ENCODE assay signal across 28 cellular contexts in genomic region chr15:25772500-25772899, GRCh38.
DNase-seq lines count a peak whose midpoint lies in the region; ATAC-seq, FAIRE-seq and TF ChIP-seq lines count a peak whose summit lies in the region.
"Had no signal": no experiment of that assay in that cellular context is flagged by ENCODE, and none has a peak within 500 bp of the region (broad histone marks: within the 10 kb centered on the region; RNA-seq: fewer than 3 reads in every experiment).

No MANE protein-coding gene starts in this region.

- H3K4me3 ChIP-seq in IMR-90 (ENCODE audit: insufficient read depth, low read depth, low read length) (no peak overlapping the region), H1 (ENCODE audit: extremely low read depth in 1 of 4, insufficient read depth in 2 of 4, low read depth in 3 of 4, low read length in 4 of 4) (no peak overlapping the region), osteoblast (ENCODE audit: insufficient read depth, low read length) (no peak overlapping the region), mammary epithelial cell (replicated peaks in 1 of 3; ENCODE audit: insufficient read depth in 1 of 3, low read depth in 2 of 3, low read length in 3 of 3) (no peak overlapping the region), thyroid gland (replicated peaks in 1 of 3) (no peak overlapping the region)
- H3K4me3 ChIP-seq: SJCRH30 had no signal

- H4K91ac ChIP-seq in IMR-90 (ENCODE audit: insufficient read depth, low read depth, low read length) (peak overlapping the region; percentile 21; the same call in 1 of the 2 replicates), H1 (replicated peaks; ENCODE audit: insufficient read length, low read length) (no peak overlapping the region)

- TF ChIP-seq CTCF in IMR-90 (conservative IDR thresholded peaks at IDR 0.05; ENCODE audit: low read depth, low read length) (no peak), H1 (IDR thresholded peaks at IDR 0.05; ENCODE audit: control extremely low read depth in 1 of 3, insufficient read depth in 1 of 3, low read depth in 1 of 3, low read length in 3 of 3) (no peak), osteoblast (IDR thresholded peaks at IDR 0.05; ENCODE audit: extremely low read depth, low read depth, low read length) (no peak), mammary epithelial cell (conservative IDR thresholded peaks at IDR 0.05 in 1 of 2, IDR thresholded peaks at IDR 0.05 in 1 of 2; ENCODE audit: extremely low read depth in 1 of 2, insufficient read depth in 1 of 2, low read depth in 1 of 2, low read length in 2 of 2) (no peak), thyroid gland (IDR thresholded peaks at IDR 0.05) (no peak)

- H2BK15ac ChIP-seq in IMR-90 (ENCODE audit: low read depth, low read length) (no peak overlapping the region), H1 (ENCODE audit: low read length) (no peak overlapping the region)

- intact Hi-C loops in IMR-90 (cut with micrococcal nuclease): loop anchor here (10.0 kb wide), 2 partner anchors 78 to 312 kb away; no protein-coding TSS in a partner anchor
- intact Hi-C loops in mammary epithelial cell (cut with micrococcal nuclease): no loop called here
- intact Hi-C loops in thyroid gland (cut with DNase I): no loop called here

- no peak overlapping the region for H2BK120ac ChIP-seq in IMR-90 (ENCODE audit: low read depth, low read length)
- H2BK120ac ChIP-seq in H1 (replicated peaks; ENCODE audit: low read depth, low read length): no peak overlapping the region

- peaks cover 10% of the 10 kb centered on the region for H3K4me1 Mint-ChIP-seq in activated CD8-positive, alpha-beta memory T cell treated with anti-CD3 and anti-CD28 coated beads, Interleukin-2, amount 10 ng/mL, durations not matched to agents 7 days and 5 days

- DNase-seq in activated CD8-positive, alpha-beta memory T cell treated with anti-CD3 and anti-CD28 coated beads for 24 hours: peak; percentile 26
- DNase-seq in activated CD8-positive, alpha-beta memory T cell treated with anti-CD3 and anti-CD28 coated beads, Interleukin-2, amount 10 ng/mL, durations not matched to agents 7 days and 5 days: no peak
- DNase-seq in IMR-90 (no peak), H1 (ENCODE audit: low read depth in 1 of 2, low spot score in 2 of 2) (peak in 1 of 2 experiments; percentile 20), osteoblast (ENCODE audit: insufficient read length, low spot score, missing footprints) (peak; percentile 17), mammary epithelial cell (no peak), thyroid gland (no peak)
- DNase-seq: 8988T; ACHN; BE2C; CD4-positive, CD25-positive, alpha-beta regulatory T cell; DMS153; DND-41; GOT3; HCEC 1CT; Karpas-422; NCI-H1105; NCI-H146; NCI-H2029; NCI-H446; NCI-H524 treated with DMSO at 0.1 percent for 48 hours; NCI-H774; SJCRH30 had no signal

- H3K9me3 ChIP-seq in IMR-90 (ENCODE audit: control insufficient read depth, insufficient read depth, low read length) (no peaks in the 10 kb centered on the region), H1 (ENCODE audit: insufficient read depth in 2 of 2, low read depth in 1 of 2, low read length in 1 of 2) (no peaks in the 10 kb centered on the region), osteoblast (ENCODE audit: low read depth, low read length) (no peaks in the 10 kb centered on the region), mammary epithelial cell (replicated peaks; ENCODE audit: insufficient read depth, low read length) (peaks cover 59% of the 10 kb centered on the region), thyroid gland (no peaks in the 10 kb centered on the region)
- H3K9me3 ChIP-seq: BE2C, SJCRH30 had no signal

- TF ChIP-seq EP300 in H1 (IDR thresholded peaks at IDR 0.05; ENCODE audit: borderline replicate concordance in 1 of 2, low read depth in 2 of 2, low read length in 2 of 2): no peak

- no peak overlapping the region for H2AK9ac ChIP-seq in IMR-90 (replicated peaks; ENCODE audit: low read depth, low read length, poor library complexity)

- no peak overlapping the region for H3K27ac Mint-ChIP-seq in activated CD8-positive, alpha-beta memory T cell treated with anti-CD3 and anti-CD28 coated beads, Interleukin-2, amount 10 ng/mL, durations not matched to agents 7 days and 5 days

- H2BK12ac ChIP-seq in H1 (ENCODE audit: low read depth, low read length): no peak overlapping the region

- POLR2A ChIA-PET in IMR-90 (lab: Charles Lee; ENCODE audit: unreplicated experiment): no interaction called here
- POLR2A ChIA-PET in H1 (lab: Charles Lee; ENCODE audit: partially characterized antibody): no interaction called here

- peaks cover 23 to 64% of the 10 kb centered on the region in 2 experiments for H3K79me1 ChIP-seq in IMR-90 (ENCODE audit: low read depth in 1 of 2, low read length in 2 of 2)
- no peaks in the 10 kb centered on the region for H3K79me1 ChIP-seq in H1 (ENCODE audit: low read depth, low read length)

- H3K9ac ChIP-seq in IMR-90 (ENCODE audit: low read depth, low read length) (no peak overlapping the region), H1 (replicated peaks in 1 of 4; ENCODE audit: extremely low read depth in 1 of 4, low read depth in 3 of 4, low read length in 3 of 4) (no peak overlapping the region), mammary epithelial cell (ENCODE audit: insufficient read depth, low read length) (no peak overlapping the region)

- no TSS peak for BruUV-seq in IMR-90 (replicated peaks; lab: Mats Ljungman, UMichigan)
- BruUV-seq in mammary epithelial cell (replicated peaks; lab: Mats Ljungman, UMichigan): no TSS peak

- H2AK5ac ChIP-seq in IMR-90 (ENCODE audit: low read depth, low read length) (no peak overlapping the region), H1 (ENCODE audit: low read depth, low read length) (no peak overlapping the region)

- no peaks in the 10 kb centered on the region for H3K27me3 Mint-ChIP-seq in activated CD8-positive, alpha-beta memory T cell treated with anti-CD3 and anti-CD28 coated beads, Interleukin-2, amount 10 ng/mL, durations not matched to agents 7 days and 5 days
- H3K27me3 Mint-ChIP-seq: CD4-positive, CD25-positive, alpha-beta regulatory T cell had no signal

- no peaks in the 10 kb centered on the region for H3K9me3 Mint-ChIP-seq in activated CD8-positive, alpha-beta memory T cell treated with anti-CD3 and anti-CD28 coated beads, Interleukin-2, amount 10 ng/mL, durations not matched to agents 7 days and 5 days (ENCODE audit: low read depth)
- H3K9me3 Mint-ChIP-seq: CD4-positive, CD25-positive, alpha-beta regulatory T cell had no signal

- in situ Hi-C loops in IMR-90 (cut with MboI; ENCODE audit: low sequenced_read_pairs) (no loop called here), mammary epithelial cell (cut with MboI; ENCODE audit: low sequenced_read_pairs in 2 of 2) (no loop called here)

- H3K9me1 ChIP-seq in IMR-90 (ENCODE audit: insufficient read depth, low read length): peaks cover 29% of the 10 kb centered on the region

- H3K4ac ChIP-seq in IMR-90 (ENCODE audit: low read depth, low read length) (no peak overlapping the region), H1 (replicated peaks; ENCODE audit: insufficient read length, low read depth, low read length) (no peak overlapping the region)

- H4K8ac ChIP-seq in IMR-90 (ENCODE audit: low read depth in 2 of 2, low read length in 2 of 2) (no peak overlapping the region), H1 (ENCODE audit: extremely low read depth, insufficient read depth, low read length) (no peak overlapping the region)

- H3K79me2 ChIP-seq in H1 (ENCODE audit: control insufficient read depth in 1 of 2, insufficient read depth in 2 of 2, low read length in 2 of 2): no peaks in the 10 kb centered on the region
- H3K79me2 ChIP-seq in osteoblast (ENCODE audit: insufficient read depth, low read length): peaks cover 35% of the 10 kb centered on the region
- H3K79me2 ChIP-seq in mammary epithelial cell (ENCODE audit: insufficient read depth, low read length): no peaks in the 10 kb centered on the region

- H3K14ac ChIP-seq in IMR-90 (replicated peaks; ENCODE audit: low read depth, low read length) (no peak overlapping the region), H1 (ENCODE audit: insufficient read length) (no peak overlapping the region)

- H3K36me3 Mint-ChIP-seq in activated CD8-positive, alpha-beta memory T cell treated with anti-CD3 and anti-CD28 coated beads, Interleukin-2, amount 10 ng/mL, durations not matched to agents 7 days and 5 days: peaks cover 2% of the 10 kb centered on the region
- H3K36me3 Mint-ChIP-seq: CD4-positive, CD25-positive, alpha-beta regulatory T cell had no signal

- no peaks in the 10 kb centered on the region; the same call in 1 of the 2 replicates for H4K20me1 ChIP-seq in IMR-90 (ENCODE audit: insufficient read depth, low read length)
- no peaks in the 10 kb centered on the region for H4K20me1 ChIP-seq in H1 (replicated peaks in 1 of 2; ENCODE audit: control insufficient read depth in 1 of 2, insufficient read depth in 2 of 2, low read length in 2 of 2)
- H4K20me1 ChIP-seq in osteoblast (ENCODE audit: insufficient read depth, low read length): peaks cover 3% of the 10 kb centered on the region
- H4K20me1 ChIP-seq in mammary epithelial cell (ENCODE audit: insufficient read depth, low read length): no peaks in the 10 kb centered on the region

- 0 out of 2 replicates have a peak, but pooled peaks cover 2% of the 10 kb centered on the region for H3K23me2 ChIP-seq in H1 (ENCODE audit: low read depth, low read length)

- H2BK5ac ChIP-seq in IMR-90 (ENCODE audit: low read depth, low read length, poor library complexity, severe bottlenecking) (no peak overlapping the region), H1 (ENCODE audit: low read depth, low read length) (no peak overlapping the region)

- no peak overlapping the region for H4K5ac ChIP-seq in IMR-90 (ENCODE audit: low read depth, low read length)
- H4K5ac ChIP-seq in H1 (ENCODE audit: insufficient read length, low read depth, low read length): no peak overlapping the region

- no peaks in the 10 kb centered on the region for H3K36me3 ChIP-seq in IMR-90 (ENCODE audit: control insufficient read depth, insufficient read depth, low read length)
- no peaks in the 10 kb centered on the region for H3K36me3 ChIP-seq in H1 (ENCODE audit: control insufficient read depth in 2 of 4, insufficient read depth in 4 of 4, low read length in 3 of 4)
- no peaks in the 10 kb centered on the region for H3K36me3 ChIP-seq in osteoblast (ENCODE audit: insufficient read depth, low read length)
- H3K36me3 ChIP-seq in mammary epithelial cell (ENCODE audit: insufficient read depth, low read length): no peaks in the 10 kb centered on the region
- no peaks in the 10 kb centered on the region for H3K36me3 ChIP-seq in thyroid gland
- H3K36me3 ChIP-seq: BE2C, SJCRH30 had no signal

- H3K18ac ChIP-seq in IMR-90 (ENCODE audit: low read depth, low read length) (no peak overlapping the region), H1 (ENCODE audit: extremely low read depth, low read length) (no peak overlapping the region)

- H3K4me2 ChIP-seq in IMR-90 (ENCODE audit: low read depth, low read length) (no peak overlapping the region), H1 (ENCODE audit: insufficient read depth in 1 of 2, low read depth in 2 of 2, low read length in 2 of 2) (no peak overlapping the region), osteoblast (ENCODE audit: insufficient read depth, low read length) (no peak overlapping the region), mammary epithelial cell (ENCODE audit: insufficient read depth, low read depth, low read length) (no peak overlapping the region)

- no peak for TF ChIP-seq POLR2A in IMR-90 (IDR thresholded peaks at IDR 0.05; ENCODE audit: low read depth, low read length)
- TF ChIP-seq POLR2A in H1 (IDR thresholded peaks at IDR 0.05; ENCODE audit: control extremely low read depth in 1 of 2, low read depth in 2 of 2, low read length in 2 of 2): no peak
- TF ChIP-seq POLR2A in thyroid gland (IDR thresholded peaks at IDR 0.05): no peak

- CTCF ChIA-PET in activated CD8-positive, alpha-beta memory T cell treated with anti-CD3 and anti-CD28 coated beads, Interleukin-2, amount 10 ng/mL, durations not matched to agents 7 days and 5 days (lab: Charles Lee): no interaction called here
- CTCF ChIA-PET in IMR-90 (lab: Yijun Ruan, JAX): interaction anchor here (1.5 kb wide), 1 partner anchor 12 kb away, joined by 4 read pairs; no protein-coding TSS in a partner anchor
- CTCF ChIA-PET in H1 (lab: Charles Lee; ENCODE audit: partially characterized antibody): interaction anchor here (1.3 to 3.1 kb wide), 2 partner anchors 11 to 161 kb away, joined by 3 to 11 read pairs; no protein-coding TSS in a partner anchor
- CTCF ChIA-PET in mammary epithelial cell (lab: Charles Lee; ENCODE audit: low non-redundant PET): no interaction called here

- FAIRE-seq in H1 (lab: Jason Lieb, UNC): no peak
- FAIRE-seq: GM12892, GM18507, RCC 7860 had no signal

- H2BK20ac ChIP-seq in IMR-90 (ENCODE audit: low read depth, low read length) (no peak overlapping the region), H1 (ENCODE audit: low read length) (0 out of 2 replicates have a peak overlapping the region, but pooled peaks have one; percentile 32)

- ATAC-seq in activated CD8-positive, alpha-beta memory T cell treated with anti-CD3 and anti-CD28 coated beads, Interleukin-2, amount 10 ng/mL, durations not matched to agents 7 days and 5 days: no peak
- ATAC-seq in IMR-90 (ENCODE audit: low read depth) (no peak), GM21526 (IDR thresholded peaks at IDR 0.05; ENCODE audit: low FRiP score, unreplicated experiment) (no peak)
- ATAC-seq: SK-N-SH treated with all-trans-retinoic acid at 6 μM for 48 hours had no signal

- no peak overlapping the region for H3K27ac ChIP-seq in IMR-90 (ENCODE audit: insufficient read depth, low read length)
- no peak overlapping the region for H3K27ac ChIP-seq in H1 (ENCODE audit: low read depth, low read length)
- no peak overlapping the region for H3K27ac ChIP-seq in osteoblast (ENCODE audit: low read depth, low read length)
- H3K27ac ChIP-seq in mammary epithelial cell (ENCODE audit: insufficient read depth, low read depth, low read length): no peak overlapping the region
- H3K27ac ChIP-seq in thyroid gland: no peak overlapping the region
- H3K27ac ChIP-seq: SJCRH30 had no signal

- no peak for TF ChIP-seq RAD21 in IMR-90 (IDR thresholded peaks at IDR 0.05; ENCODE audit: low read length)
- no peak for TF ChIP-seq RAD21 in H1 (IDR thresholded peaks at IDR 0.05 in 1 of 2, conservative IDR thresholded peaks at IDR 0.05 in 1 of 2; ENCODE audit: low read depth in 2 of 2, low read length in 2 of 2)

- WGBS in IMR-90 (ENCODE audit: extremely low coverage in 2 of 2, insufficient read length in 1 of 2), 2 experiments: 90% methylated on average over 4 of the region's 8 CpGs; no CpG with 5 or more reads in 1 of the 2 experiments
- WGBS in H1 (ENCODE audit: extremely low coverage in 1 of 2, insufficient coverage in 1 of 2, insufficient read length in 1 of 2, insufficient replicate concordance in 2 of 2, low coverage in 1 of 2, low lambda C conversion rate in 2 of 2, missing lambda C conversion rate in 1 of 2), 2 experiments: 97% methylated on average over 8 of the region's 8 CpGs; no CpG with 5 or more reads in 1 of the 2 experiments
- WGBS in mammary epithelial cell (ENCODE audit: low coverage, missing lambda C conversion rate): 87% methylated on average over 7 of the region's 8 CpGs
- WGBS in thyroid gland, 2 donors: 89 to 94% methylated on average over 8 of the region's 8 CpGs

- H3K4me3 Mint-ChIP-seq in activated CD8-positive, alpha-beta memory T cell treated with anti-CD3 and anti-CD28 coated beads, Interleukin-2, amount 10 ng/mL, durations not matched to agents 7 days and 5 days: no peak overlapping the region
- H3K4me3 Mint-ChIP-seq: CD4-positive, CD25-positive, alpha-beta regulatory T cell had no signal

- H3K27me3 ChIP-seq in IMR-90 (ENCODE audit: control insufficient read depth, insufficient read depth, low read length) (no peaks in the 10 kb centered on the region), H1 (replicated peaks in 1 of 4; ENCODE audit: control insufficient read depth in 3 of 4, extremely low read depth in 1 of 4, insufficient read depth in 3 of 4, low read length in 3 of 4) (no peaks in the 10 kb centered on the region), osteoblast (ENCODE audit: insufficient read depth, low read length) (no peaks in the 10 kb centered on the region), mammary epithelial cell (ENCODE audit: insufficient read depth, low read length) (no peaks in the 10 kb centered on the region), thyroid gland (no peaks in the 10 kb centered on the region)
- H3K27me3 ChIP-seq: BE2C, SJCRH30 had no signal

- H3K4me1 ChIP-seq in IMR-90 (ENCODE audit: control insufficient read depth, insufficient read depth, low read length) (peaks cover 6% of the 10 kb centered on the region), H1 (replicated peaks in 1 of 4; ENCODE audit: control insufficient read depth in 3 of 4, insufficient read depth in 4 of 4, low read length in 3 of 4) (peaks cover 0 to 8% (median 6%) of the 10 kb centered on the region in 4 experiments; a peak in 4 of 7 replicates), osteoblast (ENCODE audit: insufficient read depth, low read length) (peaks cover 26% of the 10 kb centered on the region), mammary epithelial cell (ENCODE audit: insufficient read depth, low read length) (no peaks in the 10 kb centered on the region), thyroid gland (no peaks in the 10 kb centered on the region)
- H3K4me1 ChIP-seq: BE2C had no signal

- H3K23ac ChIP-seq in IMR-90 (ENCODE audit: low read depth, low read length) (no peak overlapping the region), H1 (ENCODE audit: insufficient read length) (no peak overlapping the region)

- dilution Hi-C loops in IMR-90 (cut with HindIII; ENCODE audit: low sequenced_read_pairs, unreplicated experiment) (no loop called here), mammary epithelial cell (cut with HindIII; ENCODE audit: low sequenced_read_pairs) (no loop called here)

- H2AFZ ChIP-seq in IMR-90 (replicated peaks; ENCODE audit: low read length, poor library complexity) (no peak overlapping the region), H1 (ENCODE audit: low read length) (no peak overlapping the region), osteoblast (ENCODE audit: low read length) (no peak overlapping the region), mammary epithelial cell (ENCODE audit: low read depth, low read length) (no peak overlapping the region)

- no peak overlapping the region for H3K56ac ChIP-seq in IMR-90 (ENCODE audit: extremely low read depth, insufficient read depth, low read length)
- no peak overlapping the region for H3K56ac ChIP-seq in H1 (replicated peaks; ENCODE audit: insufficient read length, low read depth, low read length)

Comparison
In these comparisons a context has a peak if more than half of its experiments do, and no peak if none do; other contexts are left out.
1. DNase-seq: peak in activated CD8-positive, alpha-beta memory T cell treated with anti-CD3 and anti-CD28 coated beads for 24 hours (single experiment) and osteoblast (single experiment); none in activated CD8-positive, alpha-beta memory T cell treated with anti-CD3 and anti-CD28 coated beads, Interleukin-2, amount 10 ng/mL, durations not matched to agents 7 days and 5 days (single experiment), IMR-90 (single experiment), mammary epithelial cell (single experiment) and thyroid gland (0 of 2).
2. CTCF ChIA-PET loops: an anchor here in IMR-90 (1.5 kb wide) and H1 (1.3 to 3.1 kb wide); none called in activated CD8-positive, alpha-beta memory T cell treated with anti-CD3 and anti-CD28 coated beads, Interleukin-2, amount 10 ng/mL, durations not matched to agents 7 days and 5 days and mammary epithelial cell.